Comparison of ENCODE assay signal across 28 cellular contexts in genomic region chr4:33948921-33949320, GRCh38.
"Had no signal": no experiment of that assay in that cellular context is flagged by ENCODE, and none has a peak within 500 bp of the region (broad histone marks: within the 10 kb centered on the region; RNA-seq: fewer than 3 reads in every experiment).

No MANE protein-coding gene starts in this region.

- H3K4me1 ChIP-seq: gastroesophageal sphincter had no signal

- H3K4me3 Mint-ChIP-seq: activated CD4-positive, alpha-beta memory T cell treated with anti-CD3 and anti-CD28 coated beads for 36 hours; activated CD4-positive, alpha-beta T cell treated with anti-CD3 and anti-CD28 coated beads for 36 hours; activated CD4-positive, alpha-beta T cell treated with anti-CD3 and anti-CD28 coated beads, Interleukin-2, amount 10 ng/mL, durations not matched to agents 24 days and 14 days; activated CD8-positive, alpha-beta memory T cell treated with anti-CD3 and anti-CD28 coated beads, Interleukin-2, amount 10 ng/mL, durations not matched to agents 7 days and 5 days; activated CD8-positive, alpha-beta T cell treated with anti-CD3 and anti-CD28 coated beads, Interleukin-2, amount 10 ng/mL, durations not matched to agents 7 days and 5 days; activated naive CD4-positive, alpha-beta T cell treated with anti-CD3 and anti-CD28 coated beads, Interleukin-2, amount 10 ng/mL, durations not matched to agents 7 days and 5 days; activated naive CD8-positive, alpha-beta T cell treated with anti-CD3 and anti-CD28 coated beads, Interleukin-2, amount 10 ng/mL, durations not matched to agents 7 days and 5 days; central memory CD8-positive, alpha-beta T cell; dendritic cell treated with granulocyte-macrophage colony-stimulating factor and Interleukin-4, amounts not matched to agents 40 ng/mL and 50 ng/mL, for 4 days; endodermal cell had no signal

- H3K4me1 Mint-ChIP-seq: activated CD4-positive, alpha-beta T cell treated with anti-CD3 and anti-CD28 coated beads for 36 hours; activated CD4-positive, alpha-beta T cell treated with anti-CD3 and anti-CD28 coated beads, Interleukin-2, amount 10 ng/mL, durations not matched to agents 24 days and 14 days; activated CD8-positive, alpha-beta memory T cell treated with anti-CD3 and anti-CD28 coated beads, Interleukin-2, amount 10 ng/mL, durations not matched to agents 7 days and 5 days; activated naive CD4-positive, alpha-beta T cell treated with anti-CD3 and anti-CD28 coated beads, Interleukin-2, amount 10 ng/mL, durations not matched to agents 7 days and 5 days; activated naive CD8-positive, alpha-beta T cell treated with anti-CD3 and anti-CD28 coated beads, Interleukin-2, amount 10 ng/mL, durations not matched to agents 7 days and 5 days; central memory CD8-positive, alpha-beta T cell; endodermal cell had no signal

- H3K36me3 Mint-ChIP-seq: activated CD4-positive, alpha-beta memory T cell treated with anti-CD3 and anti-CD28 coated beads for 36 hours; activated CD8-positive, alpha-beta memory T cell treated with anti-CD3 and anti-CD28 coated beads, Interleukin-2, amount 10 ng/mL, durations not matched to agents 7 days and 5 days; activated naive CD4-positive, alpha-beta T cell treated with anti-CD3 and anti-CD28 coated beads, Interleukin-2, amount 10 ng/mL, durations not matched to agents 7 days and 5 days; activated naive CD4-positive, alpha-beta T cell treated with anti-CD3 and anti-CD28 coated beads, Interleukin-2, amount 50 U/mL, for 72 hours; activated naive CD8-positive, alpha-beta T cell treated with anti-CD3 and anti-CD28 coated beads, Interleukin-2, amount 10 ng/mL, durations not matched to agents 7 days and 5 days had no signal

- H3K9me3 Mint-ChIP-seq: activated CD4-positive, alpha-beta T cell treated with anti-CD3 and anti-CD28 coated beads, Interleukin-2, amount 10 ng/mL, durations not matched to agents 24 days and 14 days; activated naive CD4-positive, alpha-beta T cell treated with anti-CD3 and anti-CD28 coated beads, Interleukin-2, amount 10 ng/mL, durations not matched to agents 7 days and 5 days; activated naive CD8-positive, alpha-beta T cell treated with anti-CD3 and anti-CD28 coated beads, Interleukin-2, amount 10 ng/mL, durations not matched to agents 7 days and 5 days; dendritic cell treated with granulocyte-macrophage colony-stimulating factor and Interleukin-4, amounts not matched to agents 40 ng/mL and 50 ng/mL, for 4 days; endodermal cell had no signal

- H3K27me3 ChIP-seq: brain microvascular endothelial cell, dorsolateral prefrontal cortex, gastroesophageal sphincter had no signal

- DNase-seq: activated CD4-positive, alpha-beta memory T cell treated with anti-CD3 and anti-CD28 coated beads for 36 hours; activated CD4-positive, alpha-beta T cell treated with anti-CD3 and anti-CD28 coated beads for 36 hours; activated CD4-positive, alpha-beta T cell treated with anti-CD3 and anti-CD28 coated beads, Interleukin-2, amount 10 ng/mL, durations not matched to agents 24 days and 14 days; activated CD4-positive, CD25-positive, alpha-beta regulatory T cell; activated CD4-positive, CD25-positive, alpha-beta regulatory T cell treated with anti-CD3 and anti-CD28 coated beads, Interleukin-2, amount 50 U/mL, for 72 hours; activated CD8-positive, alpha-beta memory T cell treated with anti-CD3 and anti-CD28 coated beads, Interleukin-2, amount 10 ng/mL, durations not matched to agents 7 days and 5 days; activated CD8-positive, alpha-beta memory T cell treated with anti-CD3 and anti-CD28 coated beads, Interleukin-2, amount 50 U/mL, for 4 hours; activated CD8-positive, alpha-beta T cell treated with anti-CD3 and anti-CD28 coated beads, Interleukin-2, amount 10 ng/mL, durations not matched to agents 7 days and 5 days; activated gamma-delta T cell; activated naive CD4-positive, alpha-beta T cell; activated naive CD4-positive, alpha-beta T cell treated with anti-CD3 and anti-CD28 coated beads, Interleukin-2, amount 10 ng/mL, durations not matched to agents 7 days and 5 days; activated naive CD8-positive, alpha-beta T cell treated with anti-CD3 and anti-CD28 coated beads, Interleukin-2, amount 10 ng/mL, durations not matched to agents 7 days and 5 days; activated T-cell treated with anti-CD3 and anti-CD28 coated beads, Interleukin-2, amount 50 U/mL, for 1 hour; activated T-cell treated with anti-CD3 and anti-CD28 coated beads, Interleukin-2, amount 50 U/mL, for 48 hours; amniotic stem cell; anterior cingulate cortex; brain microvascular endothelial cell; dorsolateral prefrontal cortex; effector memory CD4-positive, alpha-beta T cell; endodermal cell; foreskin melanocyte; T-helper 2 cell had no signal

- H3K4me3 ChIP-seq: coronary artery, dorsolateral prefrontal cortex, gastroesophageal sphincter had no signal

- ATAC-seq: activated CD4-positive, alpha-beta T cell treated with anti-CD3 and anti-CD28 coated beads for 36 hours; activated CD8-positive, alpha-beta memory T cell treated with anti-CD3 and anti-CD28 coated beads, Interleukin-2, amount 10 ng/mL, durations not matched to agents 7 days and 5 days; activated CD8-positive, alpha-beta T cell treated with anti-CD3 and anti-CD28 coated beads, Interleukin-2, amount 10 ng/mL, durations not matched to agents 7 days and 5 days; activated naive CD4-positive, alpha-beta T cell treated with anti-CD3 and anti-CD28 coated beads, Interleukin-2, amount 50 U/mL, for 72 hours; esophagus mucosa; gastroesophageal sphincter had no signal

- H3K27me3 Mint-ChIP-seq: activated CD4-positive, alpha-beta memory T cell treated with anti-CD3 and anti-CD28 coated beads for 36 hours; activated CD4-positive, alpha-beta T cell treated with anti-CD3 and anti-CD28 coated beads for 36 hours; activated CD4-positive, alpha-beta T cell treated with anti-CD3 and anti-CD28 coated beads, Interleukin-2, amount 10 ng/mL, durations not matched to agents 24 days and 14 days; activated CD8-positive, alpha-beta memory T cell treated with anti-CD3 and anti-CD28 coated beads, Interleukin-2, amount 10 ng/mL, durations not matched to agents 7 days and 5 days; activated naive CD4-positive, alpha-beta T cell treated with anti-CD3 and anti-CD28 coated beads, Interleukin-2, amount 10 ng/mL, durations not matched to agents 7 days and 5 days; activated naive CD8-positive, alpha-beta T cell treated with anti-CD3 and anti-CD28 coated beads, Interleukin-2, amount 10 ng/mL, durations not matched to agents 7 days and 5 days; central memory CD8-positive, alpha-beta T cell; dendritic cell treated with granulocyte-macrophage colony-stimulating factor and Interleukin-4, amounts not matched to agents 40 ng/mL and 50 ng/mL, for 4 days had no signal

- H3K9me3 ChIP-seq: gastroesophageal sphincter had no signal

- H3K36me3 ChIP-seq: brain microvascular endothelial cell, gastroesophageal sphincter had no signal

- H3K27ac Mint-ChIP-seq: activated CD4-positive, alpha-beta memory T cell treated with anti-CD3 and anti-CD28 coated beads for 36 hours; activated CD4-positive, alpha-beta T cell treated with anti-CD3 and anti-CD28 coated beads for 36 hours; activated CD4-positive, alpha-beta T cell treated with anti-CD3 and anti-CD28 coated beads, Interleukin-2, amount 10 ng/mL, durations not matched to agents 24 days and 14 days; activated CD8-positive, alpha-beta memory T cell treated with anti-CD3 and anti-CD28 coated beads, Interleukin-2, amount 10 ng/mL, durations not matched to agents 7 days and 5 days; activated CD8-positive, alpha-beta T cell treated with anti-CD3 and anti-CD28 coated beads, Interleukin-2, amount 10 ng/mL, durations not matched to agents 7 days and 5 days; activated naive CD4-positive, alpha-beta T cell treated with anti-CD3 and anti-CD28 coated beads, Interleukin-2, amount 10 ng/mL, durations not matched to agents 7 days and 5 days; activated naive CD4-positive, alpha-beta T cell treated with anti-CD3 and anti-CD28 coated beads, Interleukin-2, amount 50 U/mL, for 72 hours; activated naive CD8-positive, alpha-beta T cell treated with anti-CD3 and anti-CD28 coated beads, Interleukin-2, amount 10 ng/mL, durations not matched to agents 7 days and 5 days; dendritic cell treated with granulocyte-macrophage colony-stimulating factor and Interleukin-4, amounts not matched to agents 40 ng/mL and 50 ng/mL, for 4 days; endodermal cell had no signal

- H3K27ac ChIP-seq: brain microvascular endothelial cell, coronary artery, dorsolateral prefrontal cortex, gastroesophageal sphincter had no signal
